In genomic region chr6:136069119-136069518, GRCh38 we compare ENCODE assay signal across 10 cellular contexts.
DNase-seq lines count a peak whose midpoint lies in the region; ATAC-seq and TF ChIP-seq lines count a peak whose summit lies in the region.
"Had no signal": no experiment of that assay in that cellular context is flagged by ENCODE, and none has a peak within 500 bp of the region (broad histone marks: within the 10 kb centered on the region; RNA-seq: fewer than 3 reads in every experiment).

No MANE protein-coding gene starts in this region.

- no peaks in the 10 kb centered on the region for H3K79me2 ChIP-seq in HCT116 (ENCODE audit: insufficient read depth, low read length)

- H3K4me2 ChIP-seq in HCT116 (ENCODE audit: low read length): peak overlapping the region; percentile 36

- TF ChIP-seq CTCF in HCT116 (IDR thresholded peaks at IDR 0.05 in 2 of 3, conservative IDR thresholded peaks at IDR 0.05 in 1 of 3; ENCODE audit: borderline replicate concordance in 1 of 3, insufficient read depth in 1 of 3, low read depth in 2 of 3, low read length in 2 of 3): no peak

- H3K4me1 ChIP-seq in HCT116 (ENCODE audit: control insufficient read depth in 1 of 2, insufficient read depth in 2 of 2, low read length in 2 of 2) (peaks cover 25 to 29% of the 10 kb centered on the region in 2 experiments), adipocyte (ENCODE audit: control insufficient read depth, insufficient read depth, low read length) (peaks cover 39% of the 10 kb centered on the region), SJCRH30 (no peaks in the 10 kb centered on the region; the same call in 1 of the 2 replicates)

- BruUV-seq in HCT116 (replicated peaks; lab: Mats Ljungman, UMichigan): no TSS peak

- CTCF ChIA-PET in HCT116 (lab: Charles Lee): no interaction called here

- intact Hi-C loops in HCT116 (cut with micrococcal nuclease): no loop called here

- H3K27me3 ChIP-seq in HCT116 (ENCODE audit: insufficient read depth, low read length): no peaks in the 10 kb centered on the region
- H3K27me3 ChIP-seq in adipocyte (replicated peaks; ENCODE audit: control insufficient read depth, insufficient read depth, low read length): no peaks in the 10 kb centered on the region
- no peaks in the 10 kb centered on the region for H3K27me3 ChIP-seq in SJCRH30
- H3K27me3 ChIP-seq: gastroesophageal sphincter had no signal

- H3K9ac ChIP-seq in HCT116 (ENCODE audit: low read length) (peak overlapping the region; percentile 15; the same call in 1 of the 2 replicates), adipocyte (ENCODE audit: low read length) (peak overlapping the region; percentile 84)

- H3K27ac ChIP-seq in HCT116 (ENCODE audit: low read depth, low read length) (peak overlapping the region; percentile 82; the same call in 1 of the 2 replicates), SJCRH30 (no peak overlapping the region)

- no peaks in the 10 kb centered on the region for H3K36me3 ChIP-seq in HCT116 (ENCODE audit: control insufficient read depth in 1 of 2, insufficient read depth in 2 of 2, low read length in 2 of 2)
- no peaks in the 10 kb centered on the region for H3K36me3 ChIP-seq in adipocyte (ENCODE audit: control insufficient read depth, insufficient read depth, low read length, severe bottlenecking)
- no peaks in the 10 kb centered on the region for H3K36me3 ChIP-seq in SJCRH30
- H3K36me3 ChIP-seq: gastroesophageal sphincter had no signal

- TF ChIP-seq POLR2A in HCT116 (IDR thresholded peaks at IDR 0.05; ENCODE audit: borderline replicate concordance, extremely low read depth, insufficient read depth, insufficient read length): no peak

- RAD21 ChIA-PET in HCT116 (lab: Charles Lee; ENCODE audit: low non-redundant PET in 1 of 2, low total read pairs in 2 of 2, uncharacterized antibody in 2 of 2, unreplicated experiment in 2 of 2): no interaction called here

- H2AFZ ChIP-seq in HCT116 (ENCODE audit: low read depth, low read length, poor library complexity, severe bottlenecking): peak overlapping the region; percentile 83

- POLR2A ChIA-PET in HCT116 (lab: Charles Lee): no interaction called here

- H4K20me1 ChIP-seq in HCT116 (ENCODE audit: insufficient read depth): no peaks in the 10 kb centered on the region

- H3K4me3 ChIP-seq in HCT116 (replicated peaks in 1 of 2; ENCODE audit: low read depth in 1 of 2, low read length in 2 of 2): no peak overlapping the region
- H3K4me3 ChIP-seq in adipocyte (ENCODE audit: low read length): peak overlapping the region; percentile 44
- H3K4me3 ChIP-seq in SJCRH30: no peak overlapping the region
- H3K4me3 ChIP-seq: gastroesophageal sphincter had no signal

- ATAC-seq in HCT116: no peak
- ATAC-seq in HG03342 (IDR thresholded peaks at IDR 0.05; ENCODE audit: unreplicated experiment): no peak
- ATAC-seq: gastroesophageal sphincter had no signal

- DNase-seq in HCT116 (ENCODE audit: low read depth, low spot score) (no peak), adipocyte (ENCODE audit: low read depth) (peak; percentile 70), glomerular visceral epithelial cell (ENCODE audit: extremely low spot score) (peak; percentile 49), stromal cell of bone marrow (ENCODE audit: low read depth) (peak; percentile 44), SJCRH30 (no peak), activated gamma-delta T cell (lab: John Stamatoyannopoulos, UW) (no peak)
- DNase-seq: activated T-cell treated with anti-CD3 and anti-CD28 coated beads, Interleukin-2, amount 50 U/mL, for 24 hours; retina had no signal

- H3K9me3 ChIP-seq in HCT116 (ENCODE audit: control insufficient read depth in 1 of 2, insufficient read depth in 1 of 2, low read depth in 1 of 2, low read length in 2 of 2) (no peaks in the 10 kb centered on the region), adipocyte (ENCODE audit: control insufficient read depth, low read length) (no peaks in the 10 kb centered on the region), SJCRH30 (replicated peaks) (no peaks in the 10 kb centered on the region; the same call in 1 of the 2 replicates)
- H3K9me3 ChIP-seq: gastroesophageal sphincter had no signal

- H3K9me2 ChIP-seq in HCT116 (ENCODE audit: insufficient read depth): no peaks in the 10 kb centered on the region

- TF ChIP-seq RAD21 in HCT116 (IDR thresholded peaks at IDR 0.05; ENCODE audit: low read depth): no peak

TF ChIP-seq in HCT116, 20 proteins besides CTCF, POLR2A, EP300 and RAD21:
- TF ChIP-seq FOSL1 (IDR thresholded peaks at IDR 0.05; ENCODE audit: low read depth) (0 out of 2 replicates have a peak, but pooled peaks have one; percentile 27), ZNF274 (IDR thresholded peaks at IDR 0.05; ENCODE audit: low read depth, low read length) (no peak), SP1 (IDR thresholded peaks at IDR 0.05; ENCODE audit: low read depth) (no peak), ZBTB33 (IDR thresholded peaks at IDR 0.05; ENCODE audit: extremely low read depth, insufficient replicate concordance, low read length) (no peak), ELF1 (IDR thresholded peaks at IDR 0.05; ENCODE audit: borderline replicate concordance, low read depth) (no peak), REST (IDR thresholded peaks at IDR 0.05; ENCODE audit: low read depth) (no peak), SIN3A (IDR thresholded peaks at IDR 0.05; ENCODE audit: low read depth) (no peak), SRF (IDR thresholded peaks at IDR 0.05; ENCODE audit: low read depth) (no peak), JUND (IDR thresholded peaks at IDR 0.05) (no peak), ZFX (IDR thresholded peaks at IDR 0.05) (no peak), MAX (IDR thresholded peaks at IDR 0.05) (peak; percentile 67), ATF3 (IDR thresholded peaks at IDR 0.05) (no peak), POLR2AphosphoS5 (IDR thresholded peaks at IDR 0.05; ENCODE audit: low read depth, low read length) (no peak), EZH2 (IDR thresholded peaks at IDR 0.05) (no peak), CBX3 (IDR thresholded peaks at IDR 0.05; ENCODE audit: low read depth) (no peak), TCF7L2 (IDR thresholded peaks at IDR 0.05; ENCODE audit: borderline replicate concordance, extremely low read depth, insufficient read depth, insufficient read length) (no peak), YY1 (IDR thresholded peaks at IDR 0.05; ENCODE audit: extremely low read depth, insufficient replicate concordance, low read depth, low read length) (no peak)
TF ChIP-seq in HCT116: peak in this region for 2.

Comparison
In these comparisons a context has a peak if more than half of its experiments do, and no peak if none do; other contexts are left out.
1. DNase-seq: peak in adipocyte (single experiment), glomerular visceral epithelial cell (single experiment) and stromal cell of bone marrow (single experiment); none in HCT116 (single experiment), SJCRH30 (0 of 2) and activated gamma-delta T cell (single experiment).